8 cellular contexts compared by ENCODE assay signal in genomic region chr12:121579981-121580868, GRCh38. TPM values are rescaled to one million over a fixed set of nuclear protein-coding genes. Genes with fewer than 3 reads are reported as not detected.
DNase-seq lines count a peak whose midpoint lies in the region; ATAC-seq, FAIRE-seq and TF ChIP-seq lines count a peak whose summit lies in the region.

No MANE protein-coding gene starts in this region.

- peak overlapping the region; percentile 99 for H3K4me3 Mint-ChIP-seq in activated CD4-positive, alpha-beta T cell treated with anti-CD3 and anti-CD28 coated beads, Interleukin-2, amount 10 ng/mL, durations not matched to agents 24 days and 14 days

- H3K4me1 ChIP-seq in HepG2 (ENCODE audit: insufficient read depth, low read length), result peaks cover 57% of the 10 kb centered on the region

- H3K9me3 Mint-ChIP-seq in activated CD4-positive, alpha-beta T cell treated with anti-CD3 and anti-CD28 coated beads, Interleukin-2, amount 10 ng/mL, durations not matched to agents 24 days and 14 days, result no peaks in the 10 kb centered on the region

- peak overlapping the region; percentile 69 for H3K9ac ChIP-seq in HepG2 (ENCODE audit: insufficient read depth, low read depth, low read length)

- peaks cover 1% of the 10 kb centered on the region for H3K79me2 ChIP-seq in HepG2 (ENCODE audit: insufficient read depth, low read length)

- peak overlapping the region; percentile 91 for H3K4me2 ChIP-seq in HepG2 (ENCODE audit: low read depth, low read length)

- BruUV-seq in HepG2 (replicated peaks; lab: Mats Ljungman, UMichigan), result no TSS peak

- H3K4me3 ChIP-seq in AG10803 (ENCODE audit: low read length), result peak overlapping the region; percentile 67
- H3K4me3 ChIP-seq in HepG2 (replicated peaks in 1 of 3; ENCODE audit: insufficient read depth in 1 of 3, low read depth in 2 of 3, low read length in 3 of 3), result peak overlapping the region; percentile 70 to 87 (median 74)

- no peaks in the 10 kb centered on the region for H3K27me3 Mint-ChIP-seq in activated CD4-positive, alpha-beta T cell treated with anti-CD3 and anti-CD28 coated beads, Interleukin-2, amount 10 ng/mL, durations not matched to agents 24 days and 14 days

- H3K4me1 Mint-ChIP-seq in activated CD4-positive, alpha-beta T cell treated with anti-CD3 and anti-CD28 coated beads, Interleukin-2, amount 10 ng/mL, durations not matched to agents 24 days and 14 days, result peaks cover 38% of the 10 kb centered on the region

- no peak for TF ChIP-seq RAD21 in HepG2 (CRISPR knock-in tag; IDR thresholded peaks at IDR 0.05)

- H3K36me3 ChIP-seq in HepG2 (replicated peaks in 1 of 2; ENCODE audit: control insufficient read depth in 1 of 2, insufficient read depth in 2 of 2, low read length in 2 of 2), result no peaks in the 10 kb centered on the region

- H3K36me3 Mint-ChIP-seq in activated CD4-positive, alpha-beta T cell treated with anti-CD3 and anti-CD28 coated beads, Interleukin-2, amount 10 ng/mL, durations not matched to agents 24 days and 14 days (ENCODE audit: low read depth), result peaks cover 9% of the 10 kb centered on the region

- peak overlapping the region; percentile 34 for H2AFZ ChIP-seq in HepG2 (ENCODE audit: low read length)

- no peak for FAIRE-seq in HepG2 (lab: Jason Lieb, UNC)

- TF ChIP-seq POLR2A in HepG2 (IDR thresholded peaks at IDR 0.05; ENCODE audit: insufficient read depth in 1 of 2, low read depth in 2 of 2, low read length in 2 of 2), result no peak

- in situ Hi-C loops in HepG2 (cut with HindIII; ENCODE audit: extremely low pct_ligation_motif_present, low pct_unique_long_range_greater_than_20kb), result no loop called here

- TF ChIP-seq CTCF in AG10803 (conservative IDR thresholded peaks at IDR 0.05; ENCODE audit: low read length) (no peak), HepG2 (CRISPR knock-in tag; IDR thresholded peaks at IDR 0.05) (no peak)

- H3K9me3 ChIP-seq in HepG2 (ENCODE audit: low read length), result no peaks in the 10 kb centered on the region

- peak overlapping the region; percentile 62 for H3K27ac ChIP-seq in HepG2 (ENCODE audit: extremely low read length, insufficient read depth, low read length)

- peak; percentile 38 for ATAC-seq in GM21723 (IDR thresholded peaks at IDR 0.05; ENCODE audit: unreplicated experiment)
- ATAC-seq in HepG2, result peak; percentile 66
- no peak for ATAC-seq in HG03097 (IDR thresholded peaks at IDR 0.05; ENCODE audit: low FRiP score, unreplicated experiment)

- no peak for TF ChIP-seq EP300 in HepG2 (IDR thresholded peaks at IDR 0.05; ENCODE audit: low read depth in 2 of 2, low read length in 2 of 2)
- no peak for TF ChIP-seq EP300 in HepG2 (CRISPR knock-in tag; IDR thresholded peaks at IDR 0.05; ENCODE audit: borderline replicate concordance)

- H3K27ac Mint-ChIP-seq in activated CD4-positive, alpha-beta T cell treated with anti-CD3 and anti-CD28 coated beads, Interleukin-2, amount 10 ng/mL, durations not matched to agents 24 days and 14 days, result peak overlapping the region; percentile 99

- WGBS in HepG2 (ENCODE audit: low lambda C conversion rate), result under 1% methylated on average over 21 of the region's 54 CpGs

- DNase-seq in AG10803 (ENCODE audit: low read depth), result peak; percentile 61
- DNase-seq in NCI-H446 treated with DMSO at 0.1 percent for 48 hours (lab: John Stamatoyannopoulos, UW), result peak; percentile 52
- peak; percentile 93 for DNase-seq in activated CD4-positive, alpha-beta T cell treated with anti-CD3 and anti-CD28 coated beads, Interleukin-2, amount 10 ng/mL, durations not matched to agents 24 days and 14 days
- peak; percentile 55 for DNase-seq in dedifferentiated amniotic fluid mesenchymal stem cell (ENCODE audit: extremely low spot score)
- peak; percentile 34 for DNase-seq in HepG2 (ENCODE audit: low spot score)
- DNase-seq in stimulated activated CD4-positive, alpha-beta T cell treated with anti-CD3 and anti-CD28 coated beads, Interleukin-2, amount 100 ng/mL, for 48 hours, result peak; percentile 56 to 60

- intact Hi-C loops in activated CD4-positive, alpha-beta T cell treated with anti-CD3 and anti-CD28 coated beads, Interleukin-2, amount 10 ng/mL, durations not matched to agents 24 days and 14 days (cut with micrococcal nuclease), result loop anchor here (1.0 to 2.0 kb wide), 3 partner anchors 10 to 47 kb away; no protein-coding TSS in a partner anchor
- intact Hi-C loops in HepG2 (cut with micrococcal nuclease; ENCODE audit: unreplicated experiment), result loop anchor here (2.0 kb wide), 1 partner anchor 47 kb away; the partner anchor contains the start of gene ORAI1

- no peaks in the 10 kb centered on the region for H4K20me1 ChIP-seq in HepG2 (ENCODE audit: insufficient read depth, low read length)

- CTCF ChIA-PET in HepG2 (lab: Yijun Ruan, JAX; ENCODE audit: low intra/inter-chr PET ratio, low total read pairs), result no interaction called here

- POLR2A ChIA-PET in HepG2 (lab: Yijun Ruan, JAX), result interaction anchor here (0.7 to 2.0 kb wide), 7 partner anchors 10 to 47 kb away, joined by 3 to 6 read pairs (median 3); partner anchors contain the start of gene ORAI1

- H3K27me3 ChIP-seq in HepG2 (ENCODE audit: control insufficient read depth in 1 of 2, insufficient read depth in 2 of 2, low read length in 2 of 2), result no peaks in the 10 kb centered on the region

RNA-seq across cellular contexts. Expression of gene KDM2B, which starts 0.6 kb away (rescaled TPM):
- total RNA-seq in activated CD4-positive, alpha-beta T cell treated with anti-CD3 and anti-CD28 coated beads, Interleukin-2, amount 10 ng/mL, durations not matched to agents 24 days and 14 days, result 60.7 and 62.9 TPM in 2 replicates
- 25.3 and 26.1 TPM in 2 replicates for total RNA-seq in HepG2 (2016; rRNA removed; fragmentation: Illumina TruSeq; extraction: Trizol)
- 11.2 and 11.4 TPM in 2 replicates for total RNA-seq in HepG2 (2016; cell fraction: cytosol; rRNA removed; fragmentation: Illumina TruSeq; extraction: Trizol; ENCODE audit: low read depth)
- 20.6 and 26.1 TPM in 2 replicates for total RNA-seq in HepG2 (2016; cell fraction: insoluble cytoplasmic fraction; rRNA removed; fragmentation: Illumina TruSeq; extraction: Trizol)
- total RNA-seq in HepG2 (2016; cell fraction: membrane; rRNA removed; fragmentation: Illumina TruSeq; extraction: Trizol), result 25.8 and 29.0 TPM in 2 replicates
- total RNA-seq in HepG2 (2016; cell fraction: nucleus; rRNA removed; fragmentation: Illumina TruSeq; extraction: Trizol), result 18.4 and 20.7 TPM in 2 replicates
- polyA plus RNA-seq in HepG2 (2011; rRNA removed), result 17.0 and 17.5 TPM in 2 replicates
- 8.3 and 13.5 TPM in 2 replicates for polyA plus RNA-seq in HepG2 (2011; cell fraction: cytosol; rRNA removed)
- polyA plus RNA-seq in HepG2 (2011; cell fraction: nucleus; rRNA removed), result 50.3 and 60.7 TPM in 2 replicates
- 13.5 and 15.6 TPM in 2 replicates for polyA plus RNA-seq in HepG2 (2012)
- polyA plus RNA-seq in HepG2 (2016; cell fraction: cytosol; fragmentation: Illumina TruSeq; extraction: Trizol; ENCODE audit: low read depth), result 6.0 and 6.9 TPM in 2 replicates
- polyA plus RNA-seq in HepG2 (2016; cell fraction: insoluble cytoplasmic fraction; fragmentation: Illumina TruSeq; extraction: Trizol; ENCODE audit: low read depth), result 23.7 and 31.0 TPM in 2 replicates
- polyA plus RNA-seq in HepG2 (2016; cell fraction: membrane; fragmentation: Illumina TruSeq; extraction: Trizol; ENCODE audit: low read depth), result 17.2 and 18.2 TPM in 2 replicates
- polyA plus RNA-seq in HepG2 (2016; cell fraction: nucleus; fragmentation: Illumina TruSeq; extraction: Trizol; ENCODE audit: insufficient read depth, low read depth), result 36.9 and 37.0 TPM in 2 replicates
- 53.2 and 72.8 TPM in 2 replicates for polyA minus RNA-seq in HepG2 (2011; rRNA and poly(A)+ RNA removed; ENCODE audit: low replicate concordance)
- 18.0 and 20.7 TPM in 2 replicates for polyA minus RNA-seq in HepG2 (2011; cell fraction: cytosol; rRNA and poly(A)+ RNA removed)
- polyA minus RNA-seq in HepG2 (2011; cell fraction: nucleus; rRNA and poly(A)+ RNA removed), result 21.1 and 21.9 TPM in 2 replicates

RNA-seq across cellular contexts. Expression of gene ORAI1, which starts 46.1 kb away (rescaled TPM):
- 58.3 and 61.8 TPM in 2 replicates for total RNA-seq in activated CD4-positive, alpha-beta T cell treated with anti-CD3 and anti-CD28 coated beads, Interleukin-2, amount 10 ng/mL, durations not matched to agents 24 days and 14 days
- 5.9 and 9.2 TPM in 2 replicates for total RNA-seq in HepG2 (2016; rRNA removed; fragmentation: Illumina TruSeq; extraction: Trizol)
- total RNA-seq in HepG2 (2016; cell fraction: cytosol; rRNA removed; fragmentation: Illumina TruSeq; extraction: Trizol; ENCODE audit: low read depth), result 9.9 and 13.0 TPM in 2 replicates
- total RNA-seq in HepG2 (2016; cell fraction: insoluble cytoplasmic fraction; rRNA removed; fragmentation: Illumina TruSeq; extraction: Trizol), result 5.9 and 8.5 TPM in 2 replicates
- 20.1 and 22.8 TPM in 2 replicates for total RNA-seq in HepG2 (2016; cell fraction: membrane; rRNA removed; fragmentation: Illumina TruSeq; extraction: Trizol)
- total RNA-seq in HepG2 (2016; cell fraction: nucleus; rRNA removed; fragmentation: Illumina TruSeq; extraction: Trizol), result 5.2 and 6.1 TPM in 2 replicates
- polyA plus RNA-seq in HepG2 (2011; rRNA removed), result 17.2 and 22.9 TPM in 2 replicates
- polyA plus RNA-seq in HepG2 (2011; cell fraction: cytosol; rRNA removed), result 16.7 and 25.1 TPM in 2 replicates
- polyA plus RNA-seq in HepG2 (2011; cell fraction: nucleus; rRNA removed), result 15.9 and 16.3 TPM in 2 replicates
- polyA plus RNA-seq in HepG2 (2012), result 7.9 and 10.4 TPM in 2 replicates
- polyA plus RNA-seq in HepG2 (2016; cell fraction: cytosol; fragmentation: Illumina TruSeq; extraction: Trizol; ENCODE audit: low read depth), result 25.7 and 30.9 TPM in 2 replicates
- polyA plus RNA-seq in HepG2 (2016; cell fraction: insoluble cytoplasmic fraction; fragmentation: Illumina TruSeq; extraction: Trizol; ENCODE audit: low read depth), result 11.8 and 15.4 TPM in 2 replicates
- 37.8 and 38.4 TPM in 2 replicates for polyA plus RNA-seq in HepG2 (2016; cell fraction: membrane; fragmentation: Illumina TruSeq; extraction: Trizol; ENCODE audit: low read depth)
- polyA plus RNA-seq in HepG2 (2016; cell fraction: nucleus; fragmentation: Illumina TruSeq; extraction: Trizol; ENCODE audit: insufficient read depth, low read depth), result 15.0 and 18.5 TPM in 2 replicates
- 35.3 and 72.8 TPM in 2 replicates for polyA minus RNA-seq in HepG2 (2011; rRNA and poly(A)+ RNA removed; ENCODE audit: low replicate concordance)
- polyA minus RNA-seq in HepG2 (2011; cell fraction: cytosol; rRNA and poly(A)+ RNA removed), result 23.0 and 25.6 TPM in 2 replicates
- polyA minus RNA-seq in HepG2 (2011; cell fraction: nucleus; rRNA and poly(A)+ RNA removed), result 5.9 and 7.3 TPM in 2 replicates

Comparison
In these comparisons a context has a peak if more than half of its experiments do, and no peak if none do; other contexts are left out.
1. DNase-seq: peak in every context shown above with its lines; median percentile 93 in activated CD4-positive, alpha-beta T cell treated with anti-CD3 and anti-CD28 coated beads, Interleukin-2, amount 10 ng/mL, durations not matched to agents 24 days and 14 days; 61 in AG10803; 58 in stimulated activated CD4-positive, alpha-beta T cell treated with anti-CD3 and anti-CD28 coated beads, Interleukin-2, amount 100 ng/mL, for 48 hours; 55 in dedifferentiated amniotic fluid mesenchymal stem cell; 52 in NCI-H446 treated with DMSO at 0.1 percent for 48 hours; 34 in HepG2.